23 cellular contexts compared by ENCODE assay signal in the genomic region with DNA sequence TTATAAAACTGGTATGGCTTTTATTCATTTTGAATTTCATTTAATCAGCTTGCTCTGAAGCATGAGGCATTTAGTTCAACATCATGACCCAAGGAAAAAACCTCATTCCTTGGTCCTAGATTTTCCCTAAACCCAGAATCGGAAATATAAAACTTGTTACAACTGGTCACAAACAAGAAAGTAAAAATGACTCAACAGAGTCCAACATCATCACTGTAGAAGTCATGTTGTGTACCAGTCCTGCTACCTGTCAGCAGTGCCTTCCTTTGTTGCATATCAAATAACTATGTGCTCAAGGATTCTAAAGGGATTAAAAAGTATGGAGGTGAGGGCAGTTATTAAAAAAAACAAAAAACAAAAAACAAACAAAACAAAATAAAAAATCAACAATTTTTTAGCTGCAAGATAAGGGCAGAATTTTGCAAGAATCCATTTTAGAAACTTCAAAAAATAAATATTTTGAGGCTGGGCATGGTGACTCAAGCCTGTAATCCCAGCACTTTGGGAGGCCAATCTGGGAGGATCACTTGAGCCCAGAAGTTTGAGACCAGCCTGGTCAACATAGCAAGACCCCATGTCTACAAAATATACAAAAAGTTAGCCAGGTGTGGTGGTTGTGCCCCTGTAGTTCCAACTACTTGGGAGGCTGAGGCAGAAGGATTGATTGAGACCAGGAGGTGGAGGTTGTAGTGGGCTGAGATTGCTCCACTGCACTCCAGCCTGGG.
"Had no signal": no experiment of that assay in that cellular context is flagged by ENCODE, and none has a peak within 500 bp of the region (broad histone marks: within the 10 kb centered on the region; RNA-seq: fewer than 3 reads in every experiment).

No MANE protein-coding gene starts in this region.

- H3K27me3 Mint-ChIP-seq: activated CD4-positive, alpha-beta memory T cell treated with anti-CD3 and anti-CD28 coated beads, Interleukin-2, amount 10 ng/mL, durations not matched to agents 7 days and 5 days; activated naive CD4-positive, alpha-beta T cell treated with anti-CD3 and anti-CD28 coated beads, Interleukin-2, amount 10 ng/mL, durations not matched to agents 7 days and 5 days; activated T-cell treated with anti-CD3 and anti-CD28 coated beads, Interleukin-2, amount 50 U/mL, for 24 hours; brain; effector memory CD8-positive, alpha-beta T cell had no signal

- H3K27ac ChIP-seq: ascending aorta, stomach, thyroid gland, upper lobe of left lung, VCaP had no signal

- H3K9me3 Mint-ChIP-seq: activated CD4-positive, alpha-beta memory T cell treated with anti-CD3 and anti-CD28 coated beads, Interleukin-2, amount 10 ng/mL, durations not matched to agents 7 days and 5 days; activated CD4-positive, alpha-beta T cell treated with anti-CD3 and anti-CD28 coated beads, Interleukin-2, amount 10 ng/mL, durations not matched to agents 24 days and 14 days; activated naive CD4-positive, alpha-beta T cell treated with anti-CD3 and anti-CD28 coated beads, Interleukin-2, amount 10 ng/mL, durations not matched to agents 7 days and 5 days; activated naive CD8-positive, alpha-beta T cell treated with anti-CD3 and anti-CD28 coated beads, Interleukin-2, amount 10 ng/mL, durations not matched to agents 7 days and 5 days; activated T-cell treated with anti-CD3 and anti-CD28 coated beads, Interleukin-2, amount 50 U/mL, for 24 hours; effector memory CD8-positive, alpha-beta T cell; nephron had no signal

- H3K4me1 Mint-ChIP-seq: activated CD4-positive, alpha-beta memory T cell treated with anti-CD3 and anti-CD28 coated beads, Interleukin-2, amount 10 ng/mL, durations not matched to agents 7 days and 5 days; activated CD4-positive, alpha-beta T cell treated with anti-CD3 and anti-CD28 coated beads, Interleukin-2, amount 10 ng/mL, durations not matched to agents 24 days and 14 days; activated naive CD4-positive, alpha-beta T cell treated with anti-CD3 and anti-CD28 coated beads, Interleukin-2, amount 10 ng/mL, durations not matched to agents 7 days and 5 days; activated naive CD8-positive, alpha-beta T cell treated with anti-CD3 and anti-CD28 coated beads, Interleukin-2, amount 10 ng/mL, durations not matched to agents 7 days and 5 days; stimulated activated naive B cell treated with anti-CD40 and anti-IgM and Interleukin-4, amounts not matched to agents 10 μg/mL and 1 μg/mL and 100 μg/mL, for 72 hours had no signal

- H3K9me3 ChIP-seq: ascending aorta, esophagus squamous epithelium, stomach, thyroid gland, upper lobe of left lung had no signal

- H3K4me3 Mint-ChIP-seq: activated CD4-positive, alpha-beta memory T cell treated with anti-CD3 and anti-CD28 coated beads, Interleukin-2, amount 10 ng/mL, durations not matched to agents 7 days and 5 days; activated CD4-positive, alpha-beta T cell treated with anti-CD3 and anti-CD28 coated beads, Interleukin-2, amount 10 ng/mL, durations not matched to agents 24 days and 14 days; activated naive CD4-positive, alpha-beta T cell treated with anti-CD3 and anti-CD28 coated beads, Interleukin-2, amount 10 ng/mL, durations not matched to agents 7 days and 5 days; activated naive CD8-positive, alpha-beta T cell treated with anti-CD3 and anti-CD28 coated beads, Interleukin-2, amount 10 ng/mL, durations not matched to agents 7 days and 5 days; activated T-cell treated with anti-CD3 and anti-CD28 coated beads, Interleukin-2, amount 50 U/mL, for 24 hours; brain; effector memory CD8-positive, alpha-beta T cell; nephron; stimulated activated naive B cell treated with anti-CD40 and anti-IgM and Interleukin-4, amounts not matched to agents 10 μg/mL and 1 μg/mL and 100 μg/mL, for 72 hours had no signal

- H3K4me3 ChIP-seq: ascending aorta, esophagus squamous epithelium, stomach, thyroid gland, upper lobe of left lung had no signal

- H3K27ac Mint-ChIP-seq: activated CD4-positive, alpha-beta memory T cell treated with anti-CD3 and anti-CD28 coated beads, Interleukin-2, amount 10 ng/mL, durations not matched to agents 7 days and 5 days; activated CD4-positive, alpha-beta T cell treated with anti-CD3 and anti-CD28 coated beads, Interleukin-2, amount 10 ng/mL, durations not matched to agents 24 days and 14 days; activated naive CD4-positive, alpha-beta T cell treated with anti-CD3 and anti-CD28 coated beads, Interleukin-2, amount 10 ng/mL, durations not matched to agents 7 days and 5 days; activated naive CD8-positive, alpha-beta T cell treated with anti-CD3 and anti-CD28 coated beads, Interleukin-2, amount 10 ng/mL, durations not matched to agents 7 days and 5 days; activated T-cell treated with anti-CD3 and anti-CD28 coated beads, Interleukin-2, amount 50 U/mL, for 24 hours; brain; nephron; stimulated activated naive B cell treated with anti-CD40 and anti-IgM and Interleukin-4, amounts not matched to agents 10 μg/mL and 1 μg/mL and 100 μg/mL, for 72 hours had no signal

- H3K36me3 Mint-ChIP-seq: activated naive CD4-positive, alpha-beta T cell treated with anti-CD3 and anti-CD28 coated beads, Interleukin-2, amount 10 ng/mL, durations not matched to agents 7 days and 5 days; activated naive CD8-positive, alpha-beta T cell treated with anti-CD3 and anti-CD28 coated beads, Interleukin-2, amount 10 ng/mL, durations not matched to agents 7 days and 5 days; stimulated activated naive B cell treated with anti-CD40 and anti-IgM and Interleukin-4, amounts not matched to agents 10 μg/mL and 1 μg/mL and 100 μg/mL, for 72 hours had no signal

- H3K27me3 ChIP-seq: ascending aorta, esophagus squamous epithelium, stomach, thyroid gland, upper lobe of left lung had no signal

- DNase-seq: activated CD4-positive, alpha-beta memory T cell treated with anti-CD3 and anti-CD28 coated beads, Interleukin-2, amount 10 ng/mL, durations not matched to agents 7 days and 5 days; activated CD4-positive, alpha-beta T cell treated with anti-CD3 and anti-CD28 coated beads, Interleukin-2, amount 10 ng/mL, durations not matched to agents 24 days and 14 days; activated CD8-positive, alpha-beta memory T cell treated with anti-CD3 and anti-CD28 coated beads, Interleukin-2, amount 50 U/mL, for 48 hours; activated gamma-delta T cell; activated naive CD4-positive, alpha-beta T cell treated with anti-CD3 and anti-CD28 coated beads, Interleukin-2, amount 10 ng/mL, durations not matched to agents 7 days and 5 days; activated naive CD8-positive, alpha-beta T cell treated with anti-CD3 and anti-CD28 coated beads, Interleukin-2, amount 10 ng/mL, durations not matched to agents 7 days and 5 days; activated T-cell treated with anti-CD3 and anti-CD28 coated beads, Interleukin-2, amount 50 U/mL, for 24 hours; caudate nucleus; cortex of kidney; effector memory CD8-positive, alpha-beta T cell; esophagus squamous epithelium; left ventricle myocardium superior; retina; stimulated activated CD4-positive, alpha-beta T cell treated with anti-CD3 and anti-CD28 coated beads, Interleukin-15, amount 100 ng/mL, for 24 hours; stimulated activated CD4-positive, alpha-beta T cell treated with anti-CD3 and anti-CD28 coated beads, Interleukin-2, amount 100 ng/mL, for 24 hours; stimulated activated naive B cell treated with anti-CD40 and anti-IgM and Interleukin-4, amounts not matched to agents 10 μg/mL and 1 μg/mL and 100 μg/mL, for 72 hours; stomach; thyroid gland; upper lobe of left lung had no signal
